Comparison of ENCODE assay signal across 10 cellular contexts in the genomic region with DNA sequence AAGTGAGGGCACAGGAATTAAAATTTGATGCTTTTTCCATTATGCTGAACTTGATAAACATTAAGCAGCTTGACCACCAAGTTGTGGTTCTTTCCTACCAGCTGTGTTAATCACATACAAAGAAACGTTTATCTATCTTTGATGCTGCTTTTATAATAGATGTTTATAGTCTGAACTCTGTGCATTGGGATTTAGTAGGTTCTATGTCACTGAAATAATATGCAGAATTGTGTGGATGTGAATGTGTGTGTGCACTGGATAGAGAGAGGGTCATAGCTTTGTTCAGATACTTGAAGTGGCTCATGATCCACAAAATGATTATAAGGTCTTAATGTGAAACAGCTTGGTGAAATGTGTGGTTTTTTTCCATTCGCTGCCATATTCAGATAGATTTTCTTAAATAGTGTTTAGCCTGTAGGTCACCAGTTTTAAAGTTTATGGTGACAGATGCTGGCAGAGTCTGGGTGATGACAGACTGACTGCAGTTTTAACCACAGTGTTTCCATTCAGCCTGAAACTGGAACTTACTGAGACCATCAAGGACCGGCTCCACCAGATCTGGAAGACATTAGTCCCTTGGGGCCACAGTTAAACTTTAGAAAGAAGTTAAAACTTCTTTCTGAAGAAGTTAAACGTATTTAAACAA. TPM values are rescaled to one million over a fixed set of nuclear protein-coding genes. Genes with fewer than 3 reads are reported as not detected.
DNase-seq lines count a peak whose midpoint lies in the region; ATAC-seq, FAIRE-seq and TF ChIP-seq lines count a peak whose summit lies in the region.
"Had no signal": no experiment of that assay in that cellular context is flagged by ENCODE, and none has a peak within 500 bp of the region (broad histone marks: within the 10 kb centered on the region; RNA-seq: fewer than 3 reads in every experiment).

No MANE protein-coding gene starts in this region.

- CTCF ChIA-PET in HepG2 (lab: Yijun Ruan, JAX; ENCODE audit: low intra/inter-chr PET ratio, low total read pairs) = no interaction called here

- FAIRE-seq in HepG2 (lab: Jason Lieb, UNC) = no peak

- no peak overlapping the region for H2AFZ ChIP-seq in HepG2 (ENCODE audit: low read length)

- H3K27ac ChIP-seq in HepG2 (ENCODE audit: extremely low read length, insufficient read depth, low read length) (no peak overlapping the region), right lobe of liver (peak overlapping the region in 1 of 3 donors; percentile 1)

- no peak for TF ChIP-seq RAD21 in HepG2 (CRISPR knock-in tag; IDR thresholded peaks at IDR 0.05)

- no peak for TF ChIP-seq CTCF in HepG2 (CRISPR knock-in tag; IDR thresholded peaks at IDR 0.05)
- no peak for TF ChIP-seq CTCF in right lobe of liver (IDR thresholded peaks at IDR 0.05)

- WGBS in HepG2 (ENCODE audit: low lambda C conversion rate) = 88% methylated on average over 4 of the region's 4 CpGs
- 50% methylated on average over 4 of the region's 4 CpGs for WGBS in right lobe of liver (ENCODE audit: insufficient coverage, low coverage, low lambda C conversion rate, missing lambda C conversion rate)

- DNase-seq in HepG2 (ENCODE audit: low spot score) (no peak), right lobe of liver (no peak), adipocyte (ENCODE audit: low read depth) (no peak), superior temporal gyrus (ENCODE audit: extremely low spot score) (no peak), NCI-H2196 treated with DMSO at 0.1 percent for 48 hours (lab: John Stamatoyannopoulos, UW; ENCODE audit: unreplicated experiment) (no peak), NCI-H1417 treated with DMSO at 0.1 percent for 48 hours (lab: John Stamatoyannopoulos, UW) (no peak)
- DNase-seq in activated effector memory CD4-positive, alpha-beta T cell treated with Interleukin-2 at 50 U/mL for 16 hours = no peak
- DNase-seq: aorta, mesendoderm had no signal

- ATAC-seq in HepG2 (no peak), right lobe of liver (no peak), HG03097 (IDR thresholded peaks at IDR 0.05; ENCODE audit: low FRiP score, unreplicated experiment) (peak; percentile 76)

- H3K9me3 ChIP-seq in HepG2 (ENCODE audit: low read length) (no peaks in the 10 kb centered on the region), right lobe of liver (no peaks in the 10 kb centered on the region), adipocyte (ENCODE audit: control insufficient read depth, low read length) (no peaks in the 10 kb centered on the region)

- POLR2A ChIA-PET in HepG2 (lab: Yijun Ruan, JAX) = no interaction called here

- intact Hi-C loops in HepG2 (cut with micrococcal nuclease; ENCODE audit: unreplicated experiment) = loop anchor here (5.0 to 10.0 kb wide), 2 partner anchors 45 to 57 kb away; partner anchors contain the start of gene PLEKHM2
- intact Hi-C loops in right lobe of liver (cut with DNase I) = no loop called here

- peaks cover 76% of the 10 kb centered on the region for H4K20me1 ChIP-seq in HepG2 (ENCODE audit: insufficient read depth, low read length)

- BruUV-seq in HepG2 (replicated peaks; lab: Mats Ljungman, UMichigan) = TSS peak; percentile 23

- no peak for TF ChIP-seq EP300 in HepG2 (IDR thresholded peaks at IDR 0.05; ENCODE audit: low read depth in 2 of 2, low read length in 2 of 2)
- TF ChIP-seq EP300 in HepG2 (CRISPR knock-in tag; IDR thresholded peaks at IDR 0.05; ENCODE audit: borderline replicate concordance) = no peak

- H3K4me3 ChIP-seq in HepG2 (replicated peaks in 1 of 3; ENCODE audit: insufficient read depth in 1 of 3, low read depth in 2 of 3, low read length in 3 of 3) = no peak overlapping the region
- no peak overlapping the region for H3K4me3 ChIP-seq in right lobe of liver
- H3K4me3 ChIP-seq in adipocyte (ENCODE audit: low read length) = peak overlapping the region; percentile 0

- H3K79me2 ChIP-seq in HepG2 (ENCODE audit: insufficient read depth, low read length) = peaks cover 65% of the 10 kb centered on the region

- in situ Hi-C loops in HepG2 (cut with HindIII; ENCODE audit: extremely low pct_ligation_motif_present, low pct_unique_long_range_greater_than_20kb) = no loop called here

- TF ChIP-seq POLR2A in HepG2 (IDR thresholded peaks at IDR 0.05; ENCODE audit: insufficient read depth in 1 of 2, low read depth in 2 of 2, low read length in 2 of 2) = no peak
- TF ChIP-seq POLR2A in right lobe of liver (IDR thresholded peaks at IDR 0.05) = no peak

- H3K36me3 ChIP-seq in HepG2 (replicated peaks in 1 of 2; ENCODE audit: control insufficient read depth in 1 of 2, insufficient read depth in 2 of 2, low read length in 2 of 2) (peaks cover 20 to 70% of the 10 kb centered on the region in 2 experiments), right lobe of liver (peaks cover 4 to 51% (median 22%) of the 10 kb centered on the region in 4 donors), adipocyte (ENCODE audit: control insufficient read depth, insufficient read depth, low read length, severe bottlenecking) (peaks cover 58% of the 10 kb centered on the region)

- no peak overlapping the region for H3K4me2 ChIP-seq in HepG2 (ENCODE audit: low read depth, low read length)

- no peak overlapping the region for H3K9ac ChIP-seq in HepG2 (ENCODE audit: insufficient read depth, low read depth, low read length)
- H3K9ac ChIP-seq in adipocyte (ENCODE audit: low read length) = peak overlapping the region; percentile 33

- H3K4me1 ChIP-seq in HepG2 (ENCODE audit: insufficient read depth, low read length) = peaks cover 47% of the 10 kb centered on the region
- H3K4me1 ChIP-seq in right lobe of liver = peaks cover 0 to 48% (median 17%) of the 10 kb centered on the region in 4 donors
- peaks cover 40% of the 10 kb centered on the region for H3K4me1 ChIP-seq in adipocyte (ENCODE audit: control insufficient read depth, insufficient read depth, low read length)

- H3K27me3 ChIP-seq in HepG2 (ENCODE audit: control insufficient read depth in 1 of 2, insufficient read depth in 2 of 2, low read length in 2 of 2) = no peaks in the 10 kb centered on the region
- H3K27me3 ChIP-seq in right lobe of liver = no peaks in the 10 kb centered on the region
- H3K27me3 ChIP-seq in adipocyte (replicated peaks; ENCODE audit: control insufficient read depth, insufficient read depth, low read length) = no peaks in the 10 kb centered on the region

RNA-seq across cellular contexts. Expression of gene DDI2, which starts 10.2 kb away (rescaled TPM):
- 25.7 and 34.0 TPM in 2 replicates for total RNA-seq in HepG2 (2016; rRNA removed; fragmentation: Illumina TruSeq; extraction: Trizol)
- total RNA-seq in HepG2 (2016; cell fraction: cytosol; rRNA removed; fragmentation: Illumina TruSeq; extraction: Trizol; ENCODE audit: low read depth) = 5.9 and 7.5 TPM in 2 replicates
- total RNA-seq in HepG2 (2016; cell fraction: insoluble cytoplasmic fraction; rRNA removed; fragmentation: Illumina TruSeq; extraction: Trizol) = 26.2 and 32.2 TPM in 2 replicates
- total RNA-seq in HepG2 (2016; cell fraction: membrane; rRNA removed; fragmentation: Illumina TruSeq; extraction: Trizol) = 11.2 and 13.9 TPM in 2 replicates
- total RNA-seq in HepG2 (2016; cell fraction: nucleus; rRNA removed; fragmentation: Illumina TruSeq; extraction: Trizol) = 41.5 and 50.4 TPM in 2 replicates
- polyA plus RNA-seq in HepG2 (2011; rRNA removed) = 8.5 and 10.1 TPM in 2 replicates
- 5.5 and 7.7 TPM in 2 replicates for polyA plus RNA-seq in HepG2 (2011; cell fraction: cytosol; rRNA removed)
- polyA plus RNA-seq in HepG2 (2011; cell fraction: nucleus; rRNA removed) = 19.8 and 23.2 TPM in 2 replicates
- 19.5 and 23.0 TPM in 2 replicates for polyA plus RNA-seq in HepG2 (2012)
- polyA plus RNA-seq in HepG2 (2016; cell fraction: cytosol; fragmentation: Illumina TruSeq; extraction: Trizol; ENCODE audit: low read depth) = 1.1 and 1.3 TPM in 2 replicates
- polyA plus RNA-seq in HepG2 (2016; cell fraction: insoluble cytoplasmic fraction; fragmentation: Illumina TruSeq; extraction: Trizol; ENCODE audit: low read depth) = 22.9 and 23.8 TPM in 2 replicates
- 2.7 and 3.3 TPM in 2 replicates for polyA plus RNA-seq in HepG2 (2016; cell fraction: membrane; fragmentation: Illumina TruSeq; extraction: Trizol; ENCODE audit: low read depth)
- 23.7 and 25.3 TPM in 2 replicates for polyA plus RNA-seq in HepG2 (2016; cell fraction: nucleus; fragmentation: Illumina TruSeq; extraction: Trizol; ENCODE audit: insufficient read depth, low read depth)
- 38.4 and 51.6 TPM in 2 replicates for polyA minus RNA-seq in HepG2 (2011; rRNA and poly(A)+ RNA removed; ENCODE audit: low replicate concordance)
- 15.5 and 15.8 TPM in 2 replicates for polyA minus RNA-seq in HepG2 (2011; cell fraction: cytosol; rRNA and poly(A)+ RNA removed)
- polyA minus RNA-seq in HepG2 (2011; cell fraction: nucleus; rRNA and poly(A)+ RNA removed) = 118 and 145 TPM in 2 replicates
- 10 to 100 TPM; 24.9 to 70.0 (median 42.9) TPM for total RNA-seq in right lobe of liver

RNA-seq across cellular contexts. Expression of gene AGMAT, which starts 42.6 kb away (rescaled TPM):
- 174 and 216 TPM in 2 replicates for total RNA-seq in HepG2 (2016; rRNA removed; fragmentation: Illumina TruSeq; extraction: Trizol)
- 22.0 and 25.2 TPM in 2 replicates for total RNA-seq in HepG2 (2016; cell fraction: cytosol; rRNA removed; fragmentation: Illumina TruSeq; extraction: Trizol; ENCODE audit: low read depth)
- 174 and 209 TPM in 2 replicates for total RNA-seq in HepG2 (2016; cell fraction: insoluble cytoplasmic fraction; rRNA removed; fragmentation: Illumina TruSeq; extraction: Trizol)
- 86.5 and 94.9 TPM in 2 replicates for total RNA-seq in HepG2 (2016; cell fraction: membrane; rRNA removed; fragmentation: Illumina TruSeq; extraction: Trizol)
- 61.7 and 71.0 TPM in 2 replicates for total RNA-seq in HepG2 (2016; cell fraction: nucleus; rRNA removed; fragmentation: Illumina TruSeq; extraction: Trizol)
- polyA plus RNA-seq in HepG2 (2011; rRNA removed) = 52.6 and 59.1 TPM in 2 replicates
- polyA plus RNA-seq in HepG2 (2011; cell fraction: cytosol; rRNA removed) = 56.4 and 64.1 TPM in 2 replicates
- polyA plus RNA-seq in HepG2 (2011; cell fraction: nucleus; rRNA removed) = 19.8 and 21.4 TPM in 2 replicates
- polyA plus RNA-seq in HepG2 (2012) = 42.6 and 66.8 TPM in 2 replicates
- polyA plus RNA-seq in HepG2 (2016; cell fraction: cytosol; fragmentation: Illumina TruSeq; extraction: Trizol; ENCODE audit: low read depth) = 17.9 and 21.4 TPM in 2 replicates
- polyA plus RNA-seq in HepG2 (2016; cell fraction: insoluble cytoplasmic fraction; fragmentation: Illumina TruSeq; extraction: Trizol; ENCODE audit: low read depth) = 174 and 175 TPM in 2 replicates
- 49.4 and 51.3 TPM in 2 replicates for polyA plus RNA-seq in HepG2 (2016; cell fraction: membrane; fragmentation: Illumina TruSeq; extraction: Trizol; ENCODE audit: low read depth)
- 65.8 and 75.1 TPM in 2 replicates for polyA plus RNA-seq in HepG2 (2016; cell fraction: nucleus; fragmentation: Illumina TruSeq; extraction: Trizol; ENCODE audit: insufficient read depth, low read depth)
- polyA minus RNA-seq in HepG2 (2011; rRNA and poly(A)+ RNA removed; ENCODE audit: low replicate concordance) = 29.8 and 85.0 TPM in 2 replicates
- 46.5 and 48.4 TPM in 2 replicates for polyA minus RNA-seq in HepG2 (2011; cell fraction: cytosol; rRNA and poly(A)+ RNA removed)
- 22.0 and 23.9 TPM in 2 replicates for polyA minus RNA-seq in HepG2 (2011; cell fraction: nucleus; rRNA and poly(A)+ RNA removed)
- total RNA-seq in right lobe of liver = 10 to 100 TPM; 49.4 to 79.9 (median 66.1) TPM

RNA-seq across cellular contexts. Expression of gene PLEKHM2, which starts 56.7 kb away (rescaled TPM):
- total RNA-seq in HepG2 (2016; rRNA removed; fragmentation: Illumina TruSeq; extraction: Trizol) (16.0 and 16.5 TPM in 2 replicates), right lobe of liver (10 to 100 TPM; 15.6 to 27.9 (median 20.2) TPM)
- total RNA-seq in HepG2 (2016; cell fraction: cytosol; rRNA removed; fragmentation: Illumina TruSeq; extraction: Trizol; ENCODE audit: low read depth) = 8.1 TPM in 2 replicates
- total RNA-seq in HepG2 (2016; cell fraction: insoluble cytoplasmic fraction; rRNA removed; fragmentation: Illumina TruSeq; extraction: Trizol) = 13.6 and 18.8 TPM in 2 replicates
- 24.3 and 24.5 TPM in 2 replicates for total RNA-seq in HepG2 (2016; cell fraction: membrane; rRNA removed; fragmentation: Illumina TruSeq; extraction: Trizol)
- total RNA-seq in HepG2 (2016; cell fraction: nucleus; rRNA removed; fragmentation: Illumina TruSeq; extraction: Trizol) = 11.3 and 15.4 TPM in 2 replicates
- 27.3 and 34.0 TPM in 2 replicates for polyA plus RNA-seq in HepG2 (2011; rRNA removed)
- polyA plus RNA-seq in HepG2 (2011; cell fraction: cytosol; rRNA removed) = 18.9 and 29.3 TPM in 2 replicates
- polyA plus RNA-seq in HepG2 (2011; cell fraction: nucleus; rRNA removed) = 58.0 and 66.7 TPM in 2 replicates
- polyA plus RNA-seq in HepG2 (2012) = 15.7 and 19.3 TPM in 2 replicates
- polyA plus RNA-seq in HepG2 (2016; cell fraction: cytosol; fragmentation: Illumina TruSeq; extraction: Trizol; ENCODE audit: low read depth) = 8.8 and 9.4 TPM in 2 replicates
- polyA plus RNA-seq in HepG2 (2016; cell fraction: insoluble cytoplasmic fraction; fragmentation: Illumina TruSeq; extraction: Trizol; ENCODE audit: low read depth) = 16.1 and 23.7 TPM in 2 replicates
- polyA plus RNA-seq in HepG2 (2016; cell fraction: membrane; fragmentation: Illumina TruSeq; extraction: Trizol; ENCODE audit: low read depth) = 20.7 and 24.2 TPM in 2 replicates
- 32.6 and 36.7 TPM in 2 replicates for polyA plus RNA-seq in HepG2 (2016; cell fraction: nucleus; fragmentation: Illumina TruSeq; extraction: Trizol; ENCODE audit: insufficient read depth, low read depth)
- 51.5 and 64.7 TPM in 2 replicates for polyA minus RNA-seq in HepG2 (2011; rRNA and poly(A)+ RNA removed; ENCODE audit: low replicate concordance)
- 18.3 and 18.9 TPM in 2 replicates for polyA minus RNA-seq in HepG2 (2011; cell fraction: cytosol; rRNA and poly(A)+ RNA removed)
- polyA minus RNA-seq in HepG2 (2011; cell fraction: nucleus; rRNA and poly(A)+ RNA removed) = 8.8 and 9.9 TPM in 2 replicates
